8 cellular contexts compared by ENCODE assay signal in genomic region chr15:27101982-27102381, GRCh38.
"Had no signal": no experiment of that assay in that cellular context is flagged by ENCODE, and none has a peak within 500 bp of the region (broad histone marks: within the 10 kb centered on the region; RNA-seq: fewer than 3 reads in every experiment).

No MANE protein-coding gene starts in this region.

- H3K4me3 ChIP-seq: GM12878 had no signal

- FAIRE-seq: G401.6, GM12878, GM12891, GM12892, GM18507, GM19239 had no signal

- DNase-seq: GDM1, GF-D8 had no signal

- ATAC-seq: GM12878 had no signal
